Comparison of ENCODE assay signal across 14 cellular contexts in the genomic region with DNA sequence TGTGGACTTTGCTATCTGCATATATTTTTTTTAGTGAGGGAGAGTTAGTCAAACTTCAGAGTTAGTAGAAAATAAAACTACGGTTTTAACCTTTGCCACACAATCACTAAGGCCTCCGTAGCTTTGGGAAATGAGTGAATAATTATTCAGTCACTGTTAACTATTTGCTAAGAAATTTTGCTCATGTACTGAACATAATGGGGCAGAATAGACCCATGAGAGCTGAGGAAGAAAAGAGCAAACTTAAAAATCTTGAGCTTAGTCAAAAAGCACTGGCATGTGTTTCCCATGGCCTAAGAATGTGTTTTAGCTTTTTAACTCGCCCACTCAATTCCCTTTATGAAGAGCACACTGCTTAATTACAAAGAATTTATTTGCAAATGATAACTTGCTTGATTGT.
DNase-seq lines count a peak whose midpoint lies in the region; ATAC-seq and TF ChIP-seq lines count a peak whose summit lies in the region.
"Had no signal": no experiment of that assay in that cellular context is flagged by ENCODE, and none has a peak within 500 bp of the region (broad histone marks: within the 10 kb centered on the region; RNA-seq: fewer than 3 reads in every experiment).

No MANE protein-coding gene starts in this region.

- DNase-seq in activated CD4-positive, alpha-beta T cell treated with anti-CD3 and anti-CD28 coated beads, Interleukin-2, amount 10 ng/mL, durations not matched to agents 7 days and 5 days, result no peak
- DNase-seq in activated CD4-positive, alpha-beta T cell treated with anti-CD3 and anti-CD28 coated beads for 1 hour, result no peak
- DNase-seq in HFFc6, result no peak
- DNase-seq in brain microvascular endothelial cell, result no peak
- DNase-seq in osteoblast (ENCODE audit: insufficient read length, low spot score, missing footprints), result no peak
- DNase-seq: activated CD4-positive, alpha-beta T cell treated with anti-CD3 and anti-CD28 coated beads for 48 hours; colonic mucosa; stimulated activated naive CD8-positive, alpha-beta T cell treated with anti-CD3 and anti-CD28 coated beads, Interleukin-15, amount 100 ng/mL, for 72 hours had no signal

- H3K4me1 Mint-ChIP-seq in activated CD4-positive, alpha-beta T cell treated with anti-CD3 and anti-CD28 coated beads, Interleukin-2, amount 10 ng/mL, durations not matched to agents 7 days and 5 days, result peaks cover 68% of the 10 kb centered on the region
- H3K4me1 Mint-ChIP-seq in HFFc6 (ENCODE audit: low read depth), result peaks cover 87% of the 10 kb centered on the region

- POLR2A ChIA-PET in activated CD4-positive, alpha-beta T cell treated with anti-CD3 and anti-CD28 coated beads, Interleukin-2, amount 10 ng/mL, durations not matched to agents 7 days and 5 days (lab: Charles Lee), result no interaction called here

- no peaks in the 10 kb centered on the region for H3K27me3 ChIP-seq in brain microvascular endothelial cell (replicated peaks)
- H3K27me3 ChIP-seq in osteoblast (ENCODE audit: insufficient read depth, low read length), result no peaks in the 10 kb centered on the region
- H3K27me3 ChIP-seq: ascending aorta, colonic mucosa had no signal

- H2AFZ ChIP-seq in osteoblast (ENCODE audit: low read length), result no peak overlapping the region
- H2AFZ ChIP-seq: parathyroid adenoma had no signal

- no peaks in the 10 kb centered on the region for H4K20me1 ChIP-seq in osteoblast (ENCODE audit: insufficient read depth, low read length)

- peaks cover 52% of the 10 kb centered on the region for H3K79me2 ChIP-seq in osteoblast (ENCODE audit: insufficient read depth, low read length)
- H3K79me2 ChIP-seq: parathyroid adenoma had no signal

- ATAC-seq in GM21825 (IDR thresholded peaks at IDR 0.05; ENCODE audit: unreplicated experiment), result no peak
- ATAC-seq in GM21737 (IDR thresholded peaks at IDR 0.05; ENCODE audit: unreplicated experiment), result no peak
- ATAC-seq in HG02759 (IDR thresholded peaks at IDR 0.05; ENCODE audit: unreplicated experiment), result no peak
- ATAC-seq: Right ventricle myocardium inferior; stimulated activated naive CD8-positive, alpha-beta T cell treated with anti-CD3 and anti-CD28 coated beads, Interleukin-15, amount 100 ng/mL, for 72 hours had no signal

- no peak overlapping the region for H3K4me3 Mint-ChIP-seq in activated CD4-positive, alpha-beta T cell treated with anti-CD3 and anti-CD28 coated beads, Interleukin-2, amount 10 ng/mL, durations not matched to agents 7 days and 5 days
- H3K4me3 Mint-ChIP-seq in HFFc6, result peak overlapping the region; percentile 78

- peaks cover 72% of the 10 kb centered on the region for H3K4me1 ChIP-seq in osteoblast (ENCODE audit: insufficient read depth, low read length)
- H3K4me1 ChIP-seq: ascending aorta, parathyroid adenoma had no signal

- H3K4me3 ChIP-seq in brain microvascular endothelial cell (ENCODE audit: low read depth, low read length) (no peak overlapping the region), osteoblast (ENCODE audit: insufficient read depth, low read length) (no peak overlapping the region)
- H3K4me3 ChIP-seq: ascending aorta, colonic mucosa had no signal

- H3K9me3 Mint-ChIP-seq in activated CD4-positive, alpha-beta T cell treated with anti-CD3 and anti-CD28 coated beads, Interleukin-2, amount 10 ng/mL, durations not matched to agents 7 days and 5 days, result no peaks in the 10 kb centered on the region
- no peaks in the 10 kb centered on the region for H3K9me3 Mint-ChIP-seq in HFFc6
- H3K9me3 Mint-ChIP-seq: stimulated activated naive CD8-positive, alpha-beta T cell treated with anti-CD3 and anti-CD28 coated beads, Interleukin-15, amount 100 ng/mL, for 72 hours had no signal

- no peaks in the 10 kb centered on the region for H3K9me3 ChIP-seq in osteoblast (ENCODE audit: low read depth, low read length)
- H3K9me3 ChIP-seq: ascending aorta, colonic mucosa had no signal

- peaks cover 2% of the 10 kb centered on the region for H3K36me3 ChIP-seq in brain microvascular endothelial cell (replicated peaks)
- peaks cover 24% of the 10 kb centered on the region for H3K36me3 ChIP-seq in osteoblast (ENCODE audit: insufficient read depth, low read length)
- H3K36me3 ChIP-seq: ascending aorta, colonic mucosa had no signal

- CTCF ChIA-PET in activated CD4-positive, alpha-beta T cell treated with anti-CD3 and anti-CD28 coated beads, Interleukin-2, amount 10 ng/mL, durations not matched to agents 7 days and 5 days (lab: Charles Lee), result interaction anchor here (0.6 to 2.5 kb wide), 4 partner anchors 13 to 283 kb away, joined by 3 to 7 read pairs (median 4); no protein-coding TSS in a partner anchor

- peaks cover 25% of the 10 kb centered on the region for H3K36me3 Mint-ChIP-seq in activated CD4-positive, alpha-beta T cell treated with anti-CD3 and anti-CD28 coated beads, Interleukin-2, amount 10 ng/mL, durations not matched to agents 7 days and 5 days (ENCODE audit: low read depth)
- peaks cover 40% of the 10 kb centered on the region for H3K36me3 Mint-ChIP-seq in HFFc6 (ENCODE audit: low read depth)

- TF ChIP-seq CTCF in HFFc6 (IDR thresholded peaks at IDR 0.05) (no peak), brain microvascular endothelial cell (IDR thresholded peaks at IDR 0.05; ENCODE audit: low read depth, low read length, missing control alignments) (no peak), osteoblast (IDR thresholded peaks at IDR 0.05; ENCODE audit: extremely low read depth, low read depth, low read length) (no peak)

- no peaks in the 10 kb centered on the region for H3K27me3 Mint-ChIP-seq in activated CD4-positive, alpha-beta T cell treated with anti-CD3 and anti-CD28 coated beads, Interleukin-2, amount 10 ng/mL, durations not matched to agents 7 days and 5 days
- H3K27me3 Mint-ChIP-seq in HFFc6 (ENCODE audit: insufficient read depth), result no peaks in the 10 kb centered on the region
- H3K27me3 Mint-ChIP-seq: stimulated activated naive CD8-positive, alpha-beta T cell treated with anti-CD3 and anti-CD28 coated beads, Interleukin-15, amount 100 ng/mL, for 72 hours had no signal

- in situ Hi-C loops in brain microvascular endothelial cell (cut with HindIII; ENCODE audit: low pct_ligation_motif_present, low sequenced_read_pairs), result loop anchor here (25.0 kb wide), 1 partner anchor 274 kb away; no protein-coding TSS in a partner anchor

- peak overlapping the region; percentile 74 for H3K4me2 ChIP-seq in osteoblast (ENCODE audit: insufficient read depth, low read length)

- H3K27ac ChIP-seq in brain microvascular endothelial cell (peak overlapping the region; percentile 87), osteoblast (ENCODE audit: low read depth, low read length) (peak overlapping the region; percentile 95)
- H3K27ac ChIP-seq: ascending aorta, colonic mucosa, parathyroid adenoma had no signal

- H3K27ac Mint-ChIP-seq in activated CD4-positive, alpha-beta T cell treated with anti-CD3 and anti-CD28 coated beads, Interleukin-2, amount 10 ng/mL, durations not matched to agents 7 days and 5 days, result peak overlapping the region; percentile 21
- peak overlapping the region; percentile 81 for H3K27ac Mint-ChIP-seq in HFFc6
